8 cellular contexts compared by ENCODE assay signal in genomic region chr5:17217421-17218352, GRCh38. TPM values are rescaled to one million over a fixed set of nuclear protein-coding genes. Genes with fewer than 3 reads are reported as not detected.
DNase-seq lines count a peak whose midpoint lies in the region; FAIRE-seq and TF ChIP-seq lines count a peak whose summit lies in the region.

Gene BASP1, plus strand, starts transcription at chr5:17217631. Its CDS starts 57,586 bp downstream, at chr5:17275217.

- H3K4me1 ChIP-seq in HEK293 (ENCODE audit: control insufficient read depth, insufficient read depth, low read length) = peaks cover 31% of the 10 kb centered on the region
- peaks cover 24% of the 10 kb centered on the region for H3K4me1 ChIP-seq in endothelial cell of umbilical vein (ENCODE audit: control insufficient read depth, extremely low read depth, insufficient read depth, low read length)
- H3K4me1 ChIP-seq in mesodermal cell (ENCODE audit: control insufficient read depth, insufficient read depth, low read length, poor library complexity, severe bottlenecking) = peaks cover 20% of the 10 kb centered on the region

- no TSS peak for BruUV-seq in endothelial cell of umbilical vein (replicated peaks; lab: Mats Ljungman, UMichigan)

- FAIRE-seq in endothelial cell of umbilical vein (lab: Jason Lieb, UNC) = no peak

- H3K27ac ChIP-seq in HEK293 (ENCODE audit: extremely low read depth, low read depth, low read length) = peak within 1 kb of the TSS; percentile 97
- peak within 1 kb of the TSS; percentile 86 for H3K27ac ChIP-seq in endothelial cell of umbilical vein (ENCODE audit: insufficient read depth, low read depth, low read length)
- peak within 1 kb of the TSS; percentile 90 for H3K27ac ChIP-seq in mesodermal cell (ENCODE audit: low read depth, low read length, severe bottlenecking)

- H2AFZ ChIP-seq in endothelial cell of umbilical vein (ENCODE audit: low read depth, low read length) = peak within 1 kb of the TSS; percentile 91

- intact Hi-C loops in endothelial cell of umbilical vein (cut with micrococcal nuclease) = loop anchor here (1.0 to 2.0 kb wide), 4 partner anchors 21 to 219 kb away; no protein-coding TSS in a partner anchor

- no peak for TF ChIP-seq CTCF in HEK293 (tag by site-specific recombination; IDR thresholded peaks at IDR 0.05)
- TF ChIP-seq CTCF in WI38 (IDR thresholded peaks at IDR 0.05; ENCODE audit: low read depth, low read length) = no peak
- no peak for TF ChIP-seq CTCF in endothelial cell of umbilical vein (IDR thresholded peaks at IDR 0.05; ENCODE audit: extremely low read depth in 1 of 2, insufficient read depth in 1 of 2, low read depth in 1 of 2, low read length in 2 of 2)
- no peak for TF ChIP-seq CTCF in subcutaneous adipose tissue (IDR thresholded peaks at IDR 0.05; ENCODE audit: low read depth)

- 0 to 1% methylated on average over 44 to 58 of the region's 93 CpGs for WGBS in mesodermal cell (ENCODE audit: insufficient coverage in 2 of 2), 2 experiments

- CTCF ChIA-PET in HEK293 (lab: Yijun Ruan, JAX) = interaction anchor here (0.5 to 2.9 kb wide), 9 partner anchors 8 to 1088 kb away, joined by 3 to 80 read pairs (median 4); no protein-coding TSS in a partner anchor
- CTCF ChIA-PET in endothelial cell of umbilical vein (lab: Charles Lee) = interaction anchor here (0.7 to 6.2 kb wide), 13 partner anchors 10 to 1101 kb away, joined by 3 to 333 read pairs (median 15); no protein-coding TSS in a partner anchor

- peak; percentile 89 to 96 for DNase-seq in NCI-H2081 (lab: John Stamatoyannopoulos, UW)
- DNase-seq in NCI-H2081 treated with DMSO at 0.1 percent for 48 hours (lab: John Stamatoyannopoulos, UW) = no peak
- DNase-seq in NCI-H1092 treated with DMSO at 0.1 percent for 48 hours (lab: John Stamatoyannopoulos, UW) = peak; percentile 80
- peak; percentile 67 for DNase-seq in endothelial cell of umbilical vein (ENCODE audit: low read depth, low spot score)

- H3K36me3 ChIP-seq in HEK293 (ENCODE audit: control insufficient read depth in 2 of 2, insufficient read depth in 1 of 2, low read length in 2 of 2) (peaks cover 10 to 11% of the 10 kb centered on the region in 2 experiments; a peak in 2 of 3 replicates), endothelial cell of umbilical vein (ENCODE audit: control insufficient read depth in 2 of 2, extremely low read depth in 1 of 2, insufficient read depth in 2 of 2, low read length in 2 of 2) (no peaks in the 10 kb centered on the region), mesodermal cell (ENCODE audit: control insufficient read depth, insufficient read depth, low read length) (peaks cover 19% of the 10 kb centered on the region)

- H3K9me3 ChIP-seq in HEK293 (ENCODE audit: control insufficient read depth, insufficient read depth, low read depth, low read length) (no peaks in the 10 kb centered on the region), endothelial cell of umbilical vein (replicated peaks; ENCODE audit: control insufficient read depth, insufficient read depth, low read length) (no peaks in the 10 kb centered on the region), mesodermal cell (ENCODE audit: control insufficient read depth, low read length) (no peaks in the 10 kb centered on the region)

- dilution Hi-C loops in endothelial cell of umbilical vein (cut with MboI; ENCODE audit: extremely low pct_ligation_motif_present, low sequenced_read_pairs) = no loop called here

- H3K4me2 ChIP-seq in endothelial cell of umbilical vein (ENCODE audit: insufficient read depth, low read length) = peak within 1 kb of the TSS; percentile 94

- H4K20me1 ChIP-seq in endothelial cell of umbilical vein (replicated peaks; ENCODE audit: control insufficient read depth, extremely low read depth, insufficient read depth, low read length) = no peaks in the 10 kb centered on the region

- POLR2A ChIA-PET in HEK293 (lab: Yijun Ruan, JAX) = interaction anchor here (0.5 to 3.1 kb wide), 16 partner anchors 23 to 1102 kb away, joined by 3 to 15 read pairs (median 3); no protein-coding TSS in a partner anchor
- POLR2A ChIA-PET in endothelial cell of umbilical vein (lab: Charles Lee) = interaction anchor here (0.6 to 2.1 kb wide), 6 partner anchors 9 to 1088 kb away, joined by 3 to 8 read pairs (median 6); no protein-coding TSS in a partner anchor

- H3K9ac ChIP-seq in endothelial cell of umbilical vein (replicated peaks; ENCODE audit: extremely low read depth, insufficient read depth, low read length) = peak within 1 kb of the TSS; percentile 96

- TF ChIP-seq POLR2A in endothelial cell of umbilical vein (IDR thresholded peaks at IDR 0.05; ENCODE audit: low read depth, low read length) = peak; percentile 84

- H3K27me3 ChIP-seq in endothelial cell of umbilical vein (ENCODE audit: control insufficient read depth in 2 of 2, insufficient read depth in 2 of 2, low read length in 2 of 2) = peaks cover 1 to 10% of the 10 kb centered on the region in 2 experiments

- H3K9me1 ChIP-seq in endothelial cell of umbilical vein (replicated peaks; ENCODE audit: control insufficient read depth, extremely low read depth, insufficient read depth, low read length) = no peaks in the 10 kb centered on the region

- peak within 1 kb of the TSS; percentile 89 for H3K4me3 ChIP-seq in HEK293 (ENCODE audit: low read depth, low read length)
- peak within 1 kb of the TSS; percentile 77 for H3K4me3 ChIP-seq in WI38 (ENCODE audit: low read depth, low read length)
- peak within 1 kb of the TSS; percentile 87 to 99 (median 94) for H3K4me3 ChIP-seq in endothelial cell of umbilical vein (replicated peaks in 1 of 3; ENCODE audit: insufficient read depth in 1 of 3, low read depth in 1 of 3, low read length in 3 of 3)
- peak within 1 kb of the TSS; percentile 93 for H3K4me3 ChIP-seq in mesodermal cell (ENCODE audit: extremely low read depth, insufficient read depth, low read length, poor library complexity, severe bottlenecking)

- peaks cover 52% of the 10 kb centered on the region for H3K79me2 ChIP-seq in endothelial cell of umbilical vein (ENCODE audit: control insufficient read depth, insufficient read depth, low read length)

TF ChIP-seq in HEK293, 187 proteins besides CTCF, POLR2A, EP300 and RAD21 (continues in another document):
- TF ChIP-seq ZFP41 (tag by site-specific recombination; IDR thresholded peaks at IDR 0.05; ENCODE audit: borderline replicate concordance) = no peak
- TF ChIP-seq ZNF610 (tag by site-specific recombination; IDR thresholded peaks at IDR 0.05; ENCODE audit: borderline replicate concordance) = no peak
- TF ChIP-seq ZNF580 (tag by site-specific recombination; IDR thresholded peaks at IDR 0.05) = no peak
- no peak for TF ChIP-seq ZNF433 (tag by site-specific recombination; IDR thresholded peaks at IDR 0.05; ENCODE audit: low read depth)
- peak; percentile 19; the same call in 1 of the 2 replicates for TF ChIP-seq ZNF513 (tag by site-specific recombination; IDR thresholded peaks at IDR 0.05)

TF ChIP-seq in endothelial cell of umbilical vein, 7 proteins besides CTCF, POLR2A, EP300 and RAD21:
- no peak for TF ChIP-seq JUN (IDR thresholded peaks at IDR 0.05; ENCODE audit: borderline replicate concordance, insufficient read depth, insufficient read length, low read depth)
- no peak for TF ChIP-seq MAX (IDR thresholded peaks at IDR 0.05; ENCODE audit: insufficient read depth, insufficient read length)
- peak; percentile 96 for TF ChIP-seq POLR2AphosphoS5 (IDR thresholded peaks at IDR 0.05; ENCODE audit: insufficient read depth, low read depth, low read length)

RNA-seq across cellular contexts. Expression of gene BASP1, which starts in this region (rescaled TPM):
- total RNA-seq in endothelial cell of umbilical vein = 79.3 and 102 TPM in 2 replicates
- 58.5 and 69.4 TPM in 2 replicates for polyA plus RNA-seq in endothelial cell of umbilical vein
- polyA plus RNA-seq in endothelial cell of umbilical vein (2011; cell fraction: cytosol; rRNA removed) = 52.8 and 59.1 TPM in 2 replicates
- 16.5 and 27.1 TPM in 2 replicates for polyA plus RNA-seq in endothelial cell of umbilical vein (2011; cell fraction: nucleus; rRNA removed)
- polyA plus RNA-seq in endothelial cell of umbilical vein (2012) = 78.6 and 111 TPM in 2 replicates
- 25.2 and 26.8 TPM in 2 replicates for polyA minus RNA-seq in endothelial cell of umbilical vein
- polyA minus RNA-seq in endothelial cell of umbilical vein (2011; cell fraction: cytosol; rRNA and poly(A)+ RNA removed) = 164 TPM
- polyA minus RNA-seq in endothelial cell of umbilical vein (2011; cell fraction: nucleus; rRNA and poly(A)+ RNA removed) = 8.5 and 8.9 TPM in 2 replicates
- 133 TPM for polyA plus RNA-seq in mesodermal cell (2013, experiment 1 of 2)
- 116 TPM for polyA plus RNA-seq in mesodermal cell (2013, experiment 2 of 2)
- 10 to 100 TPM; 15.3 to 80.7 (median 33.5) TPM for total RNA-seq in subcutaneous adipose tissue
